In the genomic region with DNA sequence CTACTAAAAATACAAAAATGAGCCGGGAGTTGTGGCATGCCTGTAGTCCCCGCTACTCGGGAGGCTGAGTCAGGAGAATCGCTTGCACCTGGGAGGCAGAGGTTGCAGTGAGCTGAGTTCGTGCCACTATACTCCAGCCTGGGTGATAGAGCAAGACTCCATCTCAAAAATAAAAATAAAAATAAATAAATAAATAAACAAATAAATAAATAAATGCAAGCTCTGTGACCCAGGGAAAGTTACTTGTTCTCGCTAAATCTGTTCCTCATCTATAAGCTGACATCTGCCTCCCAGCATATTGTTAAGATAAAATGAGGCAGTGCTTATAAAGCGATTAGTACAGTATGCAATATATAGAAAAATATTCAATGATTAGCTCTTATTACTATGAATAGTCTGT, we compare ENCODE assay signal across 18 cellular contexts. TPM values are rescaled to one million over a fixed set of nuclear protein-coding genes. Genes with fewer than 3 reads are reported as not detected.
DNase-seq lines count a peak whose midpoint lies in the region; TF ChIP-seq lines count a peak whose summit lies in the region.
"Had no signal": no experiment of that assay in that cellular context is flagged by ENCODE, and none has a peak within 500 bp of the region (broad histone marks: within the 10 kb centered on the region; RNA-seq: fewer than 3 reads in every experiment).

No MANE protein-coding gene starts in this region.

- H3K4me1 Mint-ChIP-seq in MCF 10A (ENCODE audit: insufficient read depth, unreplicated experiment) = no peaks in the 10 kb centered on the region

- POLR2A ChIA-PET in HEK293 (lab: Yijun Ruan, JAX) = no interaction called here
- POLR2A ChIA-PET in MCF 10A (lab: Yijun Ruan, JAX) = interaction anchor here (0.7 to 2.1 kb wide), 3 partner anchors 7 to 74 kb away, joined by 3 to 7 read pairs (median 5); partner anchors contain the start of gene STK38L

- TF ChIP-seq POLR2A in sigmoid colon (IDR thresholded peaks at IDR 0.05) = no peak

- 96 to 98% methylated on average over 7 of the region's 7 CpGs for WGBS in sigmoid colon, 2 donors

- H3K36me3 ChIP-seq in HEK293 (ENCODE audit: control insufficient read depth in 2 of 2, insufficient read depth in 1 of 2, low read length in 2 of 2) = no peaks in the 10 kb centered on the region
- H3K36me3 ChIP-seq in sigmoid colon = no peaks in the 10 kb centered on the region
- H3K36me3 ChIP-seq in tibial artery = no peaks in the 10 kb centered on the region
- H3K36me3 ChIP-seq: BLaER1 had no signal

- CTCF ChIA-PET in HEK293 (lab: Yijun Ruan, JAX) = interaction anchor here (0.6 kb wide), 1 partner anchor 197 kb away, joined by 3 read pairs; no protein-coding TSS in a partner anchor
- CTCF ChIA-PET in MCF 10A (lab: Yijun Ruan, JAX) = interaction anchor here (0.8 kb wide), 1 partner anchor 16 kb away, joined by 3 read pairs; no protein-coding TSS in a partner anchor

- intact Hi-C loops in sigmoid colon (cut with DNase I) = no loop called here
- intact Hi-C loops in tibial artery (cut with DNase I; ENCODE audit: low total_unique reads) = loop anchor here (10.0 kb wide), 1 partner anchor 337 kb away; the partner anchor contains the start of gene PPFIBP1
- intact Hi-C loops in MCF 10A (cut with micrococcal nuclease) = no loop called here

- no peak overlapping the region for H3K4me3 ChIP-seq in HEK293 (ENCODE audit: low read depth, low read length)
- H3K4me3 ChIP-seq in coronary artery = no peak overlapping the region
- no peak overlapping the region for H3K4me3 ChIP-seq in sigmoid colon
- no peak overlapping the region for H3K4me3 ChIP-seq in tibial artery
- H3K4me3 ChIP-seq: BLaER1, GM23248, K562 had no signal

- H3K27ac Mint-ChIP-seq in MCF 10A (ENCODE audit: low read depth, unreplicated experiment) = no peak overlapping the region
- H3K27ac Mint-ChIP-seq: CD4-positive, alpha-beta memory T cell; HFFc6 had no signal

- H3K27ac ChIP-seq in HEK293 (ENCODE audit: extremely low read depth, low read depth, low read length) = no peak overlapping the region
- peak overlapping the region; percentile 77 to 93 for H3K27ac ChIP-seq in coronary artery
- H3K27ac ChIP-seq in sigmoid colon = peak overlapping the region; percentile 54 to 86 (median 78)
- peak overlapping the region; percentile 64 to 84 for H3K27ac ChIP-seq in tibial artery
- H3K27ac ChIP-seq: BLaER1 had no signal

- TF ChIP-seq EP300 in sigmoid colon (IDR thresholded peaks at IDR 0.05) = no peak

- H3K9me3 Mint-ChIP-seq in MCF 10A (ENCODE audit: unreplicated experiment) = no peaks in the 10 kb centered on the region
- H3K9me3 Mint-ChIP-seq: CD14-positive monocyte; CD4-positive, alpha-beta memory T cell; HFFc6 had no signal

- no peak for TF ChIP-seq CTCF in HEK293 (tag by site-specific recombination; IDR thresholded peaks at IDR 0.05)
- no peak for TF ChIP-seq CTCF in coronary artery (IDR thresholded peaks at IDR 0.05)
- TF ChIP-seq CTCF in sigmoid colon (IDR thresholded peaks at IDR 0.05) = no peak
- TF ChIP-seq CTCF in tibial artery (IDR thresholded peaks at IDR 0.05) = no peak
- no peak for TF ChIP-seq CTCF in MCF 10A (IDR thresholded peaks at IDR 0.05; ENCODE audit: unreplicated experiment)

- H3K27me3 Mint-ChIP-seq in MCF 10A (ENCODE audit: insufficient read depth, unreplicated experiment) = no peaks in the 10 kb centered on the region
- H3K27me3 Mint-ChIP-seq: CD4-positive, alpha-beta memory T cell had no signal

- BruUV-seq in MCF 10A (replicated peaks; lab: Mats Ljungman, UMichigan) = no TSS peak

- H3K27me3 ChIP-seq in sigmoid colon (no peaks in the 10 kb centered on the region), tibial artery (no peaks in the 10 kb centered on the region)
- H3K27me3 ChIP-seq: BLaER1 had no signal

- H3K4me3 Mint-ChIP-seq in MCF 10A (ENCODE audit: unreplicated experiment) = no peak overlapping the region
- H3K4me3 Mint-ChIP-seq: CD14-positive monocyte; CD4-positive, alpha-beta memory T cell; HFFc6 had no signal

- no peaks in the 10 kb centered on the region for H3K4me1 ChIP-seq in HEK293 (ENCODE audit: control insufficient read depth, insufficient read depth, low read length)
- H3K4me1 ChIP-seq in sigmoid colon = peaks cover 0 to 64% (median 56%) of the 10 kb centered on the region in 4 donors
- H3K4me1 ChIP-seq in tibial artery = peaks cover 0 to 93% (median 56%) of the 10 kb centered on the region in 4 donors

- no peak for DNase-seq in coronary artery (ENCODE audit: low spot score)
- DNase-seq in sigmoid colon = no peak
- no peak for DNase-seq in tibial artery
- no peak for DNase-seq in NCI-H526 treated with DMSO at 0.1 percent for 48 hours (lab: John Stamatoyannopoulos, UW)
- no peak for DNase-seq in DMS114 treated with DMSO at 0.1 percent for 48 hours (lab: John Stamatoyannopoulos, UW; ENCODE audit: unreplicated experiment)
- DNase-seq in MCF 10A (ENCODE audit: unreplicated experiment) = no peak
- no peak for DNase-seq in SIG-M5 treated with dmso at 0.1 percent for 504 hours (lab: John Stamatoyannopoulos, UW; ENCODE audit: unreplicated experiment)
- DNase-seq: CD4-positive, alpha-beta memory T cell; DMS79 treated with DMSO at 0.1 percent for 48 hours; GF-D8; GM23248; HCEC 1CT; HFFc6; IMR-90 had no signal

- no peaks in the 10 kb centered on the region for H3K9me3 ChIP-seq in HEK293 (ENCODE audit: control insufficient read depth, insufficient read depth, low read depth, low read length)
- no peaks in the 10 kb centered on the region for H3K9me3 ChIP-seq in sigmoid colon
- no peaks in the 10 kb centered on the region for H3K9me3 ChIP-seq in tibial artery
- H3K9me3 ChIP-seq: BLaER1 had no signal

- H3K36me3 Mint-ChIP-seq in MCF 10A (ENCODE audit: insufficient read depth, unreplicated experiment) = no peaks in the 10 kb centered on the region
- H3K36me3 Mint-ChIP-seq: CD14-positive monocyte; CD4-positive, alpha-beta memory T cell had no signal

TF ChIP-seq in HEK293, 187 proteins besides CTCF, POLR2A, EP300 and RAD21:
- TF ChIP-seq, protein P1, sequence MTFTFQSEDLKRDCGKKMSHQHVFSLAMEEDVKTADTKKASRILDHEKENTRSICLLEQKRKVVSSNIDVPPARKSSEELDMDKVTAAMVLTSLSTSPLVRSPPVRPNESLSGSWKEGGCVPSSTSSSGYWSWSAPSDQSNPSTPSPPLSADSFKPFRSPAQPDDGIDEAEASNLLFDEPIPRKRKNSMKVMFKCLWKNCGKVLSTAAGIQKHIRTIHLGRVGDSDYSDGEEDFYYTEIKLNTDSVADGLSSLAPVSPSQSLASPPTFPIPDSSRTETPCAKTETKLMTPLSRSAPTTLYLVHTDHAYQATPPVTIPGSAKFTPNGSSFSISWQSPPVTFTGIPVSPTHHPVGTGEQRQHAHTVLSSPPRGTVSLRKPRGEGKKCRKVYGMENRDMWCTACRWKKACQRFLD (tag by site-specific recombination; IDR thresholded peaks at IDR 0.05) = no peak
- TF ChIP-seq ZNF600 (tag by site-specific recombination; IDR thresholded peaks at IDR 0.05) (no peak), ZNF654 (tag by site-specific recombination; IDR thresholded peaks at IDR 0.05; ENCODE audit: low read depth) (0 out of 2 replicates have a peak, but pooled peaks have one; percentile 15), ZNF311 (tag by site-specific recombination; IDR thresholded peaks at IDR 0.05; ENCODE audit: borderline replicate concordance) (no peak), ZNF391 (tag by site-specific recombination; IDR thresholded peaks at IDR 0.05; ENCODE audit: borderline replicate concordance, low read depth) (no peak), ZNF623 (tag by site-specific recombination; IDR thresholded peaks at IDR 0.05) (peak; percentile 24; the same call in 1 of the 2 replicates), ZNF394 (tag by site-specific recombination; IDR thresholded peaks at IDR 0.05; ENCODE audit: borderline replicate concordance) (peak; percentile 54; the same call in 1 of the 2 replicates), ZNF175 (tag by site-specific recombination; IDR thresholded peaks at IDR 0.05) (no peak), ZNF521 (tag by site-specific recombination; IDR thresholded peaks at IDR 0.05) (no peak)
- TF ChIP-seq, protein P2, sequence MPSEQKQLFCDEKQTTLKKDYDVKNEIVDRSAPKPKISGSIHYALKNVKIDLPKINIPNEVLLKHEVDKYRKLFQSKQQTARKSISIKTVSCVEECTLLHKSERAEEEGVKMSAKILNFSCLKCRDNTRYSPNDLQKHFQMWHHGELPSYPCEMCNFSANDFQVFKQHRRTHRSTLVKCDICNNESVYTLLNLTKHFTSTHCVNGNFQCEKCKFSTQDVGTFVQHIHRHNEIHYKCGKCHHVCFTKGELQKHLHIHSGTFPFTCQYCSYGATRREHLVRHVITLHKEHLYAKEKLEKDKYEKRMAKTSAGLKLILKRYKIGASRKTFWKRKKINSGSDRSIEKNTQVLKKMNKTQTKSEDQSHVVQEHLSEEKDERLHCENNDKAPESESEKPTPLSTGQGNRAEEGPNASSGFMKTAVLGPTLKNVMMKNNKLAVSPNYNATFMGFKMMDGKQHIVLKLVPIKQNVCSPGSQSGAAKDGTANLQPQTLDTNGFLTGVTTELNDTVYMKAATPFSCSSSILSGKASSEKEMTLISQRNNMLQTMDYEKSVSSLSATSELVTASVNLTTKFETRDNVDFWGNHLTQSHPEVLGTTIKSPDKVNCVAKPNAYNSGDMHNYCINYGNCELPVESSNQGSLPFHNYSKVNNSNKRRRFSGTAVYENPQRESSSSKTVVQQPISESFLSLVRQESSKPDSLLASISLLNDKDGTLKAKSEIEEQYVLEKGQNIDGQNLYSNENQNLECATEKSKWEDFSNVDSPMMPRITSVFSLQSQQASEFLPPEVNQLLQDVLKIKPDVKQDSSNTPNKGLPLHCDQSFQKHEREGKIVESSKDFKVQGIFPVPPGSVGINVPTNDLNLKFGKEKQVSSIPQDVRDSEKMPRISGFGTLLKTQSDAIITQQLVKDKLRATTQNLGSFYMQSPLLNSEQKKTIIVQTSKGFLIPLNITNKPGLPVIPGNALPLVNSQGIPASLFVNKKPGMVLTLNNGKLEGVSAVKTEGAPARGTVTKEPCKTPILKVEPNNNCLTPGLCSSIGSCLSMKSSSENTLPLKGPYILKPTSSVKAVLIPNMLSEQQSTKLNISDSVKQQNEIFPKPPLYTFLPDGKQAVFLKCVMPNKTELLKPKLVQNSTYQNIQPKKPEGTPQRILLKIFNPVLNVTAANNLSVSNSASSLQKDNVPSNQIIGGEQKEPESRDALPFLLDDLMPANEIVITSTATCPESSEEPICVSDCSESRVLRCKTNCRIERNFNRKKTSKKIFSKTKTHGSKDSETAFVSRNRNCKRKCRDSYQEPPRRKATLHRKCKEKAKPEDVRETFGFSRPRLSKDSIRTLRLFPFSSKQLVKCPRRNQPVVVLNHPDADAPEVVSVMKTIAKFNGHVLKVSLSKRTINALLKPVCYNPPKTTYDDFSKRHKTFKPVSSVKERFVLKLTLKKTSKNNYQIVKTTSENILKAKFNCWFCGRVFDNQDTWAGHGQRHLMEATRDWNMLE (tag by site-specific recombination; conservative IDR thresholded peaks at IDR 0.05; ENCODE audit: low read depth) = peak; percentile 58; the same call in 1 of the 2 replicates

RNA-seq across cellular contexts. Expression of gene STK38L, which starts 56.4 kb away (rescaled TPM):
- 10 to 100 TPM; 67.3 to 86.2 (median 78.3) TPM for total RNA-seq in sigmoid colon
- 10 to 100 TPM; 16.8 to 20.1 (median 17.4) TPM for polyA plus RNA-seq in sigmoid colon
- total RNA-seq in MCF 10A (2022) = 18.1 and 19.9 TPM in 2 replicates
